9 cellular contexts compared by ENCODE assay signal in the genomic region with DNA sequence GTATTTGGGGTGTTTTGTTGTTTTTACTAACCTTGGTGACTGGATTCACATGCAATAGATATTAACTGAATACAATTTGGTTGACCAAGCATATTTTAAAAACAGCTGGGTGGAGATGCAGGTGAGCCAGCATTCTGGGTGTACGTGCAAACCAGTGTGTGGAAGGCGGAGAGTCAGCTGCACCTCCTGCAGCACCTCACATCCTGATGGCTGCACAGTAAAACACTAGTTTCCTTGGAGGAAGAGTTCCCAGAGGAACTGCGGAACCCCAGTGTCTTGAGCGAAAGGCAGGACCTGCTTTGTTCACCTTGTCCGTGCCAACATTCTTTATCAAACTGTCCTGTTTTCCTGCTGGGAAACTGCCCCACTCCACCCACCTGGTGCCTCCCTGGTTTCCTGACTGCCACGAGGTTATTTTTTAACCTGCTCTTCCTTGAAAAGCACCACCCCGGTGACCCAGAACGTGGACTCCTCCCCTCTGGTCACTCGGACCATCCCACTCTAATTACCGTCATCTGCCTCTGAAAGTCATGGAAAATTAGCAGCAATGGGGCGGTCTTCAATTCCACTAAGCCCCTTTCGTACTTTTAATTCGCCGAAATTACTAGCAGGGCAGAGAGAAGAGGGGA. TPM values are rescaled to one million over a fixed set of nuclear protein-coding genes. Genes with fewer than 3 reads are reported as not detected.
A peak's percentile ranks its signal among the peaks of the same experiment; 100 is the strongest.
DNase-seq lines count a peak whose midpoint lies in the region; ATAC-seq and FAIRE-seq lines count a peak whose summit lies in the region.
"Had no signal": no experiment of that assay in that cellular context is flagged by ENCODE, and none has a peak within 500 bp of the region (broad histone marks: within the 10 kb centered on the region; RNA-seq: fewer than 3 reads in every experiment).

No MANE protein-coding gene starts in this region.

- H3K27me3 Mint-ChIP-seq in activated CD4-positive, alpha-beta T cell treated with anti-CD3 and anti-CD28 coated beads for 36 hours: no peaks in the 10 kb centered on the region

- no peaks in the 10 kb centered on the region for H3K36me3 Mint-ChIP-seq in activated CD4-positive, alpha-beta T cell treated with anti-CD3 and anti-CD28 coated beads for 36 hours (ENCODE audit: low read depth)

- H3K36me3 ChIP-seq in adipocyte (ENCODE audit: control insufficient read depth, insufficient read depth, low read length, severe bottlenecking) (no peaks in the 10 kb centered on the region), small intestine (ENCODE audit: control insufficient read depth in 2 of 2, insufficient read depth in 2 of 2, low read length in 2 of 2) (no peaks in the 10 kb centered on the region)

- H3K27ac Mint-ChIP-seq in activated CD4-positive, alpha-beta T cell treated with anti-CD3 and anti-CD28 coated beads for 36 hours: peak overlapping the region; percentile 21

- no peaks in the 10 kb centered on the region for H3K9me3 ChIP-seq in adipocyte (ENCODE audit: control insufficient read depth, low read length)
- no peaks in the 10 kb centered on the region for H3K9me3 ChIP-seq in small intestine (ENCODE audit: control insufficient read depth, low read depth)

- WGBS in small intestine, 3 donors: 6 to 24% (median 23%) methylated on average over 14 of the region's 14 CpGs

- DNase-seq in activated CD4-positive, alpha-beta T cell treated with anti-CD3 and anti-CD28 coated beads for 36 hours: peak; percentile 17
- no peak for DNase-seq in activated CD4-positive, alpha-beta T cell treated with anti-CD3 and anti-CD28 coated beads for 4 hours
- DNase-seq in adipocyte (ENCODE audit: low read depth) (peak; percentile 17), islet precursor cell (peak; percentile 89), small intestine (peak; percentile 93), 8988T (no peak), NCI-H2171 treated with DMSO at 0.1 percent for 48 hours (lab: John Stamatoyannopoulos, UW) (no peak)
- DNase-seq: DND-41 had no signal

- H3K4me1 Mint-ChIP-seq in activated CD4-positive, alpha-beta T cell treated with anti-CD3 and anti-CD28 coated beads for 36 hours: peaks cover 66% of the 10 kb centered on the region

- no peak overlapping the region for H3K4me3 Mint-ChIP-seq in activated CD4-positive, alpha-beta T cell treated with anti-CD3 and anti-CD28 coated beads for 36 hours

- H3K9me3 Mint-ChIP-seq in activated CD4-positive, alpha-beta T cell treated with anti-CD3 and anti-CD28 coated beads for 36 hours (ENCODE audit: low read depth): no peaks in the 10 kb centered on the region

- peaks cover 50% of the 10 kb centered on the region for H3K4me1 ChIP-seq in adipocyte (ENCODE audit: control insufficient read depth, insufficient read depth, low read length)
- peaks cover 2 to 8% of the 10 kb centered on the region in 2 donors for H3K4me1 ChIP-seq in small intestine (ENCODE audit: control insufficient read depth in 2 of 2, insufficient read depth in 1 of 2, low read depth in 1 of 2, low read length in 1 of 2)

- H3K27me3 ChIP-seq in adipocyte (replicated peaks; ENCODE audit: control insufficient read depth, insufficient read depth, low read length) (no peaks in the 10 kb centered on the region), small intestine (ENCODE audit: control insufficient read depth in 2 of 2, insufficient read depth in 2 of 2, low read length in 2 of 2) (no peaks in the 10 kb centered on the region)

- CTCF ChIA-PET in activated CD4-positive, alpha-beta T cell treated with anti-CD3 and anti-CD28 coated beads for 36 hours (lab: Charles Lee): interaction anchor here (0.6 to 3.6 kb wide), 24 partner anchors 9 to 130 kb away, joined by 3 to 59 read pairs (median 5); a partner anchor contains a TSS

- POLR2A ChIA-PET in activated CD4-positive, alpha-beta T cell treated with anti-CD3 and anti-CD28 coated beads for 36 hours (lab: Charles Lee): interaction anchor here (0.9 kb wide), 1 partner anchor 97 kb away, joined by 3 read pairs; no protein-coding TSS in a partner anchor

- no peak for FAIRE-seq in small intestine (lab: Jason Lieb, UNC)

- peak overlapping the region; percentile 68 to 91 for H3K27ac ChIP-seq in small intestine (ENCODE audit: low read depth in 1 of 2, low read length in 1 of 2)

- intact Hi-C loops in activated CD4-positive, alpha-beta T cell treated with anti-CD3 and anti-CD28 coated beads for 36 hours (cut with DNase I, micrococcal nuclease): loop anchor here in 1 of 2 experiments (5.0 to 10.0 kb wide), 3 partner anchors 223 to 1264 kb away; a partner anchor contains a TSS

- H3K4me3 ChIP-seq in adipocyte (ENCODE audit: low read length) (peak overlapping the region; percentile 96), small intestine (ENCODE audit: low read depth in 1 of 2, low read length in 2 of 2) (no peak overlapping the region)

- no peak for ATAC-seq in activated CD4-positive, alpha-beta T cell treated with anti-CD3 and anti-CD28 coated beads for 36 hours
- no peak for ATAC-seq in HG03196 (IDR thresholded peaks at IDR 0.05; ENCODE audit: unreplicated experiment)

- peak overlapping the region; percentile 72 for H3K9ac ChIP-seq in adipocyte (ENCODE audit: low read length)

RNA-seq across cellular contexts. Expression of a gene that starts 1.0 kb away (rescaled TPM):
- total RNA-seq in activated CD4-positive, alpha-beta T cell treated with anti-CD3 and anti-CD28 coated beads for 36 hours: 1 to 10 TPM; 4.3 to 6.9 TPM
- polyA plus RNA-seq in small intestine: 1 to 10 TPM; 4.9 to 8.0 (median 7.6) TPM

Comparison
In these comparisons a context has a peak if more than half of its experiments do, and no peak if none do; other contexts are left out.
1. DNase-seq: peak in activated CD4-positive, alpha-beta T cell treated with anti-CD3 and anti-CD28 coated beads for 36 hours (single experiment), adipocyte (single experiment), islet precursor cell (single experiment) and small intestine (single experiment); none in activated CD4-positive, alpha-beta T cell treated with anti-CD3 and anti-CD28 coated beads for 4 hours (0 of 2), 8988T (single experiment) and NCI-H2171 treated with DMSO at 0.1 percent for 48 hours (single experiment).